Comparison of ENCODE assay signal across 10 cellular contexts in genomic region chr16:11181889-11182279, GRCh38.
DNase-seq lines count a peak whose midpoint lies in the region; ATAC-seq and TF ChIP-seq lines count a peak whose summit lies in the region.
"Had no signal": no experiment of that assay in that cellular context is flagged by ENCODE, and none has a peak within 500 bp of the region (broad histone marks: within the 10 kb centered on the region; RNA-seq: fewer than 3 reads in every experiment).

No MANE protein-coding gene starts in this region.

- no peak for TF ChIP-seq CTCF in activated B cell treated with CpG ODN at 0.5 μM for 24 hours (IDR thresholded peaks at IDR 0.05)
- TF ChIP-seq CTCF in testis (IDR thresholded peaks at IDR 0.05), result no peak
- TF ChIP-seq CTCF in OCI-LY7 (conservative IDR thresholded peaks at IDR 0.05; ENCODE audit: low read length), result no peak
- TF ChIP-seq CTCF in HFFc6 (IDR thresholded peaks at IDR 0.05), result no peak

- H3K4me3 Mint-ChIP-seq in activated B cell treated with CpG ODN at 0.5 μM for 24 hours (peak overlapping the region; percentile 64), HFFc6 (no peak overlapping the region)

- H3K27ac Mint-ChIP-seq in activated B cell treated with CpG ODN at 0.5 μM for 24 hours, result peak overlapping the region; percentile 87
- H3K27ac Mint-ChIP-seq in HFFc6, result no peak overlapping the region

- H3K4me1 Mint-ChIP-seq in activated B cell treated with CpG ODN at 0.5 μM for 24 hours (peaks cover 58% of the 10 kb centered on the region), HFFc6 (ENCODE audit: low read depth) (no peaks in the 10 kb centered on the region)

- no peak overlapping the region for H2AFZ ChIP-seq in OCI-LY7 (ENCODE audit: low read length)

- H3K9me2 ChIP-seq in OCI-LY7 (ENCODE audit: insufficient read depth, low read length), result no peaks in the 10 kb centered on the region

- H4K20me1 ChIP-seq in OCI-LY7 (ENCODE audit: insufficient read depth, low read length), result no peaks in the 10 kb centered on the region

- POLR2A ChIA-PET in activated B cell treated with CpG ODN at 0.5 μM for 24 hours (lab: Charles Lee), result interaction anchor here (0.5 to 8.0 kb wide), 19 partner anchors 9 to 217 kb away, joined by 3 to 161 read pairs (median 10); partner anchors contain the start of gene SOCS1
- POLR2A ChIA-PET in OCI-LY7 (lab: Charles Lee), result interaction anchor here (0.6 kb wide), 1 partner anchor 45 kb away, joined by 3 read pairs; no protein-coding TSS in a partner anchor

- 81 to 85% methylated on average over 12 of the region's 12 CpGs for WGBS in testis, 2 donors

- no peak overlapping the region for H3K4me2 ChIP-seq in OCI-LY7 (ENCODE audit: low read length)

- H3K27me3 ChIP-seq in testis, result no peaks in the 10 kb centered on the region
- H3K27me3 ChIP-seq: SJCRH30 had no signal

- H3K36me3 ChIP-seq in testis (ENCODE audit: low read depth, missing control alignments) (no peaks in the 10 kb centered on the region), OCI-LY7 (ENCODE audit: insufficient read depth, low read length) (no peaks in the 10 kb centered on the region)
- H3K36me3 ChIP-seq: SJCRH30 had no signal

- CTCF ChIA-PET in activated B cell treated with CpG ODN at 0.5 μM for 24 hours (lab: Charles Lee) (interaction anchor here (0.8 to 2.4 kb wide), 4 partner anchors 43 to 218 kb away, joined by 3 to 9 read pairs (median 3); partner anchors contain the start of gene SOCS1), OCI-LY7 (lab: Charles Lee; ENCODE audit: unreplicated experiment) (no interaction called here)

- H3K79me2 ChIP-seq in OCI-LY7 (ENCODE audit: insufficient read depth, low read depth, low read length), result no peaks in the 10 kb centered on the region

- no TSS peak for BruUV-seq in OCI-LY7 (replicated peaks; lab: Mats Ljungman, UMichigan)

- TF ChIP-seq POLR2A in testis (IDR thresholded peaks at IDR 0.05), result no peak

- no peaks in the 10 kb centered on the region for H3K9me3 Mint-ChIP-seq in activated B cell treated with CpG ODN at 0.5 μM for 24 hours
- H3K9me3 Mint-ChIP-seq in HFFc6, result no peaks in the 10 kb centered on the region

- H3K27me3 Mint-ChIP-seq in activated B cell treated with CpG ODN at 0.5 μM for 24 hours (no peaks in the 10 kb centered on the region), HFFc6 (ENCODE audit: insufficient read depth) (no peaks in the 10 kb centered on the region)

- peak; percentile 35 for ATAC-seq in activated B cell treated with CpG ODN at 0.5 μM for 24 hours (ENCODE audit: low read depth)

- H3K4me3 ChIP-seq in testis (no peak overlapping the region), OCI-LY7 (ENCODE audit: low read depth, low read length, poor library complexity, severe bottlenecking) (no peak overlapping the region)
- H3K4me3 ChIP-seq: SJCRH30 had no signal

- peaks cover 25% of the 10 kb centered on the region for H3K36me3 Mint-ChIP-seq in activated B cell treated with CpG ODN at 0.5 μM for 24 hours (ENCODE audit: low read depth)
- H3K36me3 Mint-ChIP-seq in HFFc6 (ENCODE audit: low read depth), result no peaks in the 10 kb centered on the region

- no peak overlapping the region for H3K27ac ChIP-seq in testis
- no peak overlapping the region for H3K27ac ChIP-seq in OCI-LY7 (ENCODE audit: low read depth, low read length, poor library complexity, severe bottlenecking)
- H3K27ac ChIP-seq: SJCRH30 had no signal

- intact Hi-C loops in activated B cell treated with CpG ODN at 0.5 μM for 24 hours (cut with micrococcal nuclease) (loop anchor here (2.0 kb wide), 4 partner anchors 87 to 217 kb away; no protein-coding TSS in a partner anchor), testis (cut with DNase I; ENCODE audit: low total_unique reads) (no loop called here), OCI-LY7 (cut with micrococcal nuclease; ENCODE audit: unreplicated experiment) (no loop called here)

- peak; percentile 13 to 24 for DNase-seq in activated CD4-positive, alpha-beta T cell treated with anti-CD3 and anti-CD28 coated beads for 4 hours
- no peak for DNase-seq in activated CD4-positive, alpha-beta T cell treated with anti-CD3 and anti-CD28 coated beads, Interleukin-2, amount 50 U/mL, for 1 hour
- DNase-seq in activated B cell treated with CpG ODN at 0.5 μM for 24 hours (no peak), glomerular visceral epithelial cell (ENCODE audit: extremely low spot score) (peak; percentile 13), testis (peak; percentile 28), OCI-LY7 (ENCODE audit: low spot score) (no peak), NCI-H2227 (lab: John Stamatoyannopoulos, UW; ENCODE audit: unreplicated experiment) (no peak), HFFc6 (no peak)
- DNase-seq: amniotic stem cell, SJCRH30 had no signal

- H3K9me3 ChIP-seq in testis (no peaks in the 10 kb centered on the region), OCI-LY7 (ENCODE audit: low read length) (no peaks in the 10 kb centered on the region)
- H3K9me3 ChIP-seq: SJCRH30 had no signal

- no peaks in the 10 kb centered on the region for H3K4me1 ChIP-seq in testis
- H3K4me1 ChIP-seq in OCI-LY7 (ENCODE audit: insufficient read depth, low read length, poor library complexity, severe bottlenecking), result no peaks in the 10 kb centered on the region
- H3K4me1 ChIP-seq: SJCRH30 had no signal

Comparison
In these comparisons a context has a peak if more than half of its experiments do, and no peak if none do; other contexts are left out.
1. DNase-seq: peak in activated CD4-positive, alpha-beta T cell treated with anti-CD3 and anti-CD28 coated beads for 4 hours (2 of 2), glomerular visceral epithelial cell (single experiment) and testis (single experiment); none in activated CD4-positive, alpha-beta T cell treated with anti-CD3 and anti-CD28 coated beads, Interleukin-2, amount 50 U/mL, for 1 hour (single experiment), activated B cell treated with CpG ODN at 0.5 μM for 24 hours (single experiment), OCI-LY7 (single experiment), NCI-H2227 (single experiment) and HFFc6 (single experiment).